In genomic region chr5:181223729-181224389, GRCh38 we compare ENCODE assay signal across 8 cellular contexts. TPM values are rescaled to one million over a fixed set of nuclear protein-coding genes. Genes with fewer than 3 reads are reported as not detected.
DNase-seq lines count a peak whose midpoint lies in the region; ATAC-seq and TF ChIP-seq lines count a peak whose summit lies in the region.

No MANE protein-coding gene starts in this region.

- H3K9me3 ChIP-seq in breast epithelium: no peaks in the 10 kb centered on the region
- H3K9me3 ChIP-seq in right lobe of liver: no peaks in the 10 kb centered on the region

- H3K4me1 ChIP-seq in breast epithelium (no peaks in the 10 kb centered on the region), right lobe of liver (peaks cover 0 to 8% (median 0%) of the 10 kb centered on the region in 4 donors)

- H3K4me3 ChIP-seq in breast epithelium (peak overlapping the region; percentile 66 to 85 (median 74)), right lobe of liver (peak overlapping the region; percentile 79 to 98 (median 96))

- peak overlapping the region; percentile 93 to 94 for H3K27ac ChIP-seq in breast epithelium
- H3K27ac ChIP-seq in right lobe of liver: peak overlapping the region; percentile 87 to 95 (median 88)
- H3K27ac ChIP-seq in temporal lobe (ENCODE audit: low read depth, low read length): peak overlapping the region; percentile 98

- ATAC-seq in GM18502 (IDR thresholded peaks at IDR 0.05; ENCODE audit: poor library complexity, unreplicated experiment) (peak; percentile 6), right lobe of liver (no peak), GM21737 (IDR thresholded peaks at IDR 0.05; ENCODE audit: unreplicated experiment) (no peak)

- TF ChIP-seq POLR2A in breast epithelium (IDR thresholded peaks at IDR 0.05): no peak
- TF ChIP-seq POLR2A in right lobe of liver (IDR thresholded peaks at IDR 0.05): no peak

- H3K36me3 ChIP-seq in breast epithelium (no peaks in the 10 kb centered on the region), right lobe of liver (peaks cover 0 to 7% (median 1%) of the 10 kb centered on the region in 4 donors)

- intact Hi-C loops in breast epithelium (cut with DNase I; ENCODE audit: low total_unique reads): loop anchor here (2.0 kb wide), 1 partner anchor 19 kb away; the partner anchor contains the start of gene RACK1
- intact Hi-C loops in right lobe of liver (cut with DNase I): no loop called here

- TF ChIP-seq EP300 in Ishikawa (IDR thresholded peaks at IDR 0.05; ENCODE audit: borderline replicate concordance): no peak

- peak in 1 of 2 donors; percentile 57 for DNase-seq in breast epithelium (ENCODE audit: low spot score in 2 of 2)
- DNase-seq in right lobe of liver: peak in 1 of 3 donors; percentile 57
- no peak for DNase-seq in NCI-H2029 treated with DMSO at 0.1 percent for 48 hours (lab: John Stamatoyannopoulos, UW)
- DNase-seq in COLO829 (ENCODE audit: low spot score): no peak

- TF ChIP-seq RAD21 in Ishikawa (IDR thresholded peaks at IDR 0.05; ENCODE audit: low read depth): no peak

- no peaks in the 10 kb centered on the region for H3K27me3 ChIP-seq in breast epithelium
- H3K27me3 ChIP-seq in right lobe of liver: no peaks in the 10 kb centered on the region

- TF ChIP-seq CTCF in breast epithelium (IDR thresholded peaks at IDR 0.05) (no peak), right lobe of liver (IDR thresholded peaks at IDR 0.05) (no peak)

- WGBS in right lobe of liver (ENCODE audit: insufficient coverage, low coverage, low lambda C conversion rate, missing lambda C conversion rate): 4% methylated on average over 20 of the region's 31 CpGs

TF ChIP-seq in Ishikawa, 13 proteins besides CTCF, POLR2A, EP300 and RAD21:
- no peak for TF ChIP-seq NFIC (IDR thresholded peaks at IDR 0.05)
- no peak for TF ChIP-seq CREB1 (IDR thresholded peaks at IDR 0.05; ENCODE audit: low read depth)
- peak; percentile 82 for TF ChIP-seq YY1 (IDR thresholded peaks at IDR 0.05; ENCODE audit: low read depth)
- peak; percentile 97 for TF ChIP-seq ZBTB7A (IDR thresholded peaks at IDR 0.05; ENCODE audit: low read depth)
- no peak for TF ChIP-seq CEBPB (IDR thresholded peaks at IDR 0.05)
TF ChIP-seq in Ishikawa: peak in this region for 2.

RNA-seq across cellular contexts. Expression of gene TRIM41, which starts 0.8 kb away (rescaled TPM):
- total RNA-seq in breast epithelium (10 to 100 TPM; 14.1 to 16.0 (median 15.1) TPM), right lobe of liver (10 to 100 TPM in 4 of 6 experiments, 1 to 10 TPM in 2; 7.3 to 20.6 (median 15.9) TPM), temporal lobe (10.3 TPM)

RNA-seq across cellular contexts. Expression of gene TRIM7, which starts 18.9 kb away (rescaled TPM):
- total RNA-seq in breast epithelium (1 to 10 TPM in 2 of 3 donors, under 1 TPM in 1; 0.29 to 5.4 (median 5.2) TPM), right lobe of liver (1 to 10 TPM in 1 of 6 experiments, under 1 TPM in 4, not detected in 1; 0.07 to 1.4 (median 0.26) TPM), temporal lobe (1.7 TPM)

RNA-seq across cellular contexts. Expression of gene RACK1, which starts 19.8 kb away (rescaled TPM):
- total RNA-seq in breast epithelium (1,000 to 10,000 TPM; 2,096 to 2,842 (median 2,553) TPM), right lobe of liver (1,000 to 10,000 TPM in 2 of 6 experiments, 100 to 1,000 TPM in 4; 470 to 1,156 (median 552) TPM), temporal lobe (1,272 TPM)

RNA-seq across cellular contexts. Expression of gene TRIM52, which starts 37.1 kb away (rescaled TPM):
- 10 to 100 TPM; 12.8 to 18.6 (median 18.4) TPM for total RNA-seq in breast epithelium
- 1 to 10 TPM; 2.8 to 6.5 (median 4.6) TPM for total RNA-seq in right lobe of liver
- 9.8 TPM for total RNA-seq in temporal lobe
